Comparison of ENCODE assay signal across 8 cellular contexts in the genomic region with DNA sequence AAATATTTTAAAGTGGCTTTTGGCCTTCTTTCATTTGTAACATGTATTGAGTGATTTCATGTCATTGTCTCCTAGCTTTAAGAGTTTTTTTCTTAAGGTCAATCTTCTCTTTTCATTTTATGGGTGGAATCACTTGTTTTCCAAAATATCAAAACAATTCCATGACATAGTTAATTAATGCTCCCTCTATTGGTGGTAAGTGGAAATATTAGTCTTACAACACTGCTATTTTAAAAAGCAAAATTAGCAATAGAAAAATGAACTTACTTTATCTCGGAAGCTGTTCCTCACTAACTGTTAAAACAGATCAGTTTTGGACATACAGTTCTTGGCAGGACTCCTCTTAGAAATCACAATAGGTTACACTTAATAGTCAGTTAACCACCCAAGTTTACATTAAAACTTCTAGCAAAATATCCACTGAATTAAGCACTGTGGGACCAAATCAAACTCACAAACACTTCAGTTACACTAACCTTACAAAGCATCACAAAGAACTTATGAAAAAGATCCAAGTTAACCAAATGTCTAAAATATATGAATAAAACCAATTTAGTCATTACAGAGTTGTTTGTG. TPM values are rescaled to one million over a fixed set of nuclear protein-coding genes. Genes with fewer than 3 reads are reported as not detected.
DNase-seq lines count a peak whose midpoint lies in the region; ATAC-seq and TF ChIP-seq lines count a peak whose summit lies in the region.

No MANE protein-coding gene starts in this region.

- H3K27me3 ChIP-seq in colonic mucosa = no peaks in the 10 kb centered on the region
- no peaks in the 10 kb centered on the region for H3K27me3 ChIP-seq in parathyroid adenoma (ENCODE audit: control insufficient read depth, insufficient read depth, low read length)

- no peaks in the 10 kb centered on the region for H3K79me2 ChIP-seq in parathyroid adenoma

- no peak overlapping the region for H2AFZ ChIP-seq in parathyroid adenoma

- H3K4me3 ChIP-seq in LNCaP clone FGC (ENCODE audit: low read depth, low read length) (no peak overlapping the region), colonic mucosa (no peak overlapping the region), parathyroid adenoma (ENCODE audit: low read depth, low read length) (no peak overlapping the region)

- H3K9ac ChIP-seq in colonic mucosa (ENCODE audit: low read depth in 2 of 2, low read length in 2 of 2) (no peak overlapping the region), parathyroid adenoma (no peak overlapping the region)

- intact Hi-C loops in colonic mucosa (cut with DNase I) = no loop called here

- no peak for ATAC-seq in GM21619 (IDR thresholded peaks at IDR 0.05; ENCODE audit: unreplicated experiment)
- ATAC-seq in GM21723 (IDR thresholded peaks at IDR 0.05; ENCODE audit: unreplicated experiment) = no peak

- H3K9me3 ChIP-seq in colonic mucosa (no peaks in the 10 kb centered on the region), parathyroid adenoma (ENCODE audit: control insufficient read depth, low read length) (no peaks in the 10 kb centered on the region)

- H3K27ac ChIP-seq in colonic mucosa (no peak overlapping the region), parathyroid adenoma (no peak overlapping the region)

- H3K36me3 ChIP-seq in colonic mucosa (no peaks in the 10 kb centered on the region), parathyroid adenoma (ENCODE audit: control insufficient read depth, insufficient read depth, low read length) (no peaks in the 10 kb centered on the region)

- TF ChIP-seq CTCF in LNCaP clone FGC (IDR thresholded peaks at IDR 0.05; ENCODE audit: control insufficient read depth, extremely low read depth, insufficient read depth) = peak; percentile 49
- peak; percentile 22 for TF ChIP-seq CTCF in colonic mucosa (IDR thresholded peaks at IDR 0.05)
- peak; percentile 46 for TF ChIP-seq CTCF in parathyroid adenoma (IDR thresholded peaks at IDR 0.05)

- H3K4me2 ChIP-seq in parathyroid adenoma (ENCODE audit: low read length) = no peak overlapping the region

- H3K4me1 ChIP-seq in colonic mucosa (no peaks in the 10 kb centered on the region), parathyroid adenoma (peaks cover 5% of the 10 kb centered on the region)

- DNase-seq in NCI-H1105 treated with DMSO at 0.1 percent for 48 hours (lab: John Stamatoyannopoulos, UW) (peak; percentile 21), NCI-H1105 (lab: John Stamatoyannopoulos, UW) (no peak), LNCaP clone FGC (ENCODE audit: low read depth) (no peak), colonic mucosa (no peak), nucleus accumbens (lab: John Stamatoyannopoulos, UW) (no peak)

RNA-seq across cellular contexts. Expression of a gene that starts 42.4 kb away (rescaled TPM):
- total RNA-seq in colonic mucosa = under 1 TPM; 0.37 to 0.40 TPM
